ENCODE assay signal across 1 cellular context in the genomic region with DNA sequence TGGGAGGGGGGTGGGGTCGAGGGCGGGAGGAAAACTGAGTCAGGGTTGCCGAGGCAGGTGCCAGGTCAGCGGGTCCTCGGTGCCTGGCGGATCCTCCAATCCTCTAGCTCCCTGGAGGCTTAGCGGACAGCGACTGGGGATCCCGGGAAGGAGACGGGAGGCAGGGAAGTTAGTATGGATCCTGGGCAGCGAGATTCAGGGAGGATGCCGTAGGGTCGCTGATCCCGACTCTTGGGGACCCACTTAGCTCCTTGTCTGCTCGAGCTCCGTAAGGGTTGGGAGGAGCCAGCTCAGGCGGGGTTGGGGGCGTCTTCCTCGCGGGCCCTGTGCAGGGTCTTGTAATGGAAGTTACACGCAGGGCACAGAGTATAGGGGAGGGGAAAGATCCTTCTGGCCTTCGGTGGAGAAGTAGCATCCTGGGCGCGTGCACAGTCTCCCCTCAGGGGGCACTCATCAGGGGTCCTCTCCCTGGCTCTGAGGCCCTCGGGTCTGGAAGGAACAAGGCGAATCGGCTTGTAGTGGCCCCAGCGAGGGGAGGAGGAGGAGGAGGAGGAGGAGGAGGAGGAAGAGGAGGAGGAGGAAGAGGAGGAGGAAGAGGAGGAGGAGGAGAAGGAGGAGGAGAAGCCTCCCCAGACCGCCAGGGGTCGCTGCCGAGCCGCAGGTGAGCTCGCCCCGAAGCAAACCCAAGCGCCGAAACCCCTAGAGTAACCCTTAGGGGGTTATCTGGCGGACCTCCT.
TF ChIP-seq lines count a peak whose summit lies in the region.

No MANE protein-coding gene starts in this region.

TF ChIP-seq in HCT116, 20 proteins besides CTCF, POLR2A, EP300 and RAD21:
- TF ChIP-seq MAX (IDR thresholded peaks at IDR 0.05) (no peak), CBX3 (IDR thresholded peaks at IDR 0.05; ENCODE audit: low read depth) (no peak), EGR1 (IDR thresholded peaks at IDR 0.05; ENCODE audit: low read depth) (no peak), ZFX (IDR thresholded peaks at IDR 0.05) (no peak), SIN3A (IDR thresholded peaks at IDR 0.05; ENCODE audit: low read depth) (no peak), POLR2AphosphoS5 (IDR thresholded peaks at IDR 0.05; ENCODE audit: low read depth, low read length) (no peak), ELF1 (IDR thresholded peaks at IDR 0.05; ENCODE audit: borderline replicate concordance, low read depth) (no peak), SRF (IDR thresholded peaks at IDR 0.05; ENCODE audit: low read depth) (no peak), JUND (IDR thresholded peaks at IDR 0.05) (no peak), ZBTB33 (IDR thresholded peaks at IDR 0.05; ENCODE audit: extremely low read depth, insufficient replicate concordance, low read length) (no peak), EZH2 (IDR thresholded peaks at IDR 0.05) (no peak), CEBPB (IDR thresholded peaks at IDR 0.05; ENCODE audit: low read depth) (no peak), EZH2phosphoT487 (IDR thresholded peaks at IDR 0.05; ENCODE audit: borderline replicate concordance) (no peak), SP1 (IDR thresholded peaks at IDR 0.05; ENCODE audit: low read depth) (no peak)
- TF ChIP-seq, protein P1, sequence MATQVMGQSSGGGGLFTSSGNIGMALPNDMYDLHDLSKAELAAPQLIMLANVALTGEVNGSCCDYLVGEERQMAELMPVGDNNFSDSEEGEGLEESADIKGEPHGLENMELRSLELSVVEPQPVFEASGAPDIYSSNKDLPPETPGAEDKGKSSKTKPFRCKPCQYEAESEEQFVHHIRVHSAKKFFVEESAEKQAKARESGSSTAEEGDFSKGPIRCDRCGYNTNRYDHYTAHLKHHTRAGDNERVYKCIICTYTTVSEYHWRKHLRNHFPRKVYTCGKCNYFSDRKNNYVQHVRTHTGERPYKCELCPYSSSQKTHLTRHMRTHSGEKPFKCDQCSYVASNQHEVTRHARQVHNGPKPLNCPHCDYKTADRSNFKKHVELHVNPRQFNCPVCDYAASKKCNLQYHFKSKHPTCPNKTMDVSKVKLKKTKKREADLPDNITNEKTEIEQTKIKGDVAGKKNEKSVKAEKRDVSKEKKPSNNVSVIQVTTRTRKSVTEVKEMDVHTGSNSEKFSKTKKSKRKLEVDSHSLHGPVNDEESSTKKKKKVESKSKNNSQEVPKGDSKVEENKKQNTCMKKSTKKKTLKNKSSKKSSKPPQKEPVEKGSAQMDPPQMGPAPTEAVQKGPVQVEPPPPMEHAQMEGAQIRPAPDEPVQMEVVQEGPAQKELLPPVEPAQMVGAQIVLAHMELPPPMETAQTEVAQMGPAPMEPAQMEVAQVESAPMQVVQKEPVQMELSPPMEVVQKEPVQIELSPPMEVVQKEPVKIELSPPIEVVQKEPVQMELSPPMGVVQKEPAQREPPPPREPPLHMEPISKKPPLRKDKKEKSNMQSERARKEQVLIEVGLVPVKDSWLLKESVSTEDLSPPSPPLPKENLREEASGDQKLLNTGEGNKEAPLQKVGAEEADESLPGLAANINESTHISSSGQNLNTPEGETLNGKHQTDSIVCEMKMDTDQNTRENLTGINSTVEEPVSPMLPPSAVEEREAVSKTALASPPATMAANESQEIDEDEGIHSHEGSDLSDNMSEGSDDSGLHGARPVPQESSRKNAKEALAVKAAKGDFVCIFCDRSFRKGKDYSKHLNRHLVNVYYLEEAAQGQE (IDR thresholded peaks at IDR 0.05; ENCODE audit: low read depth) = no peak
